1 cellular context compared by ENCODE assay signal in genomic region chr6:158853072-158853871, GRCh38.
TF ChIP-seq lines count a peak whose summit lies in the region.

No MANE protein-coding gene starts in this region.

TF ChIP-seq in H1, 55 proteins besides CTCF, POLR2A, EP300 and RAD21 (continued from another document):
- TF ChIP-seq CHD7 (IDR thresholded peaks at IDR 0.05; ENCODE audit: insufficient replicate concordance, low read length) (peak; percentile 53), RFX5 (IDR thresholded peaks at IDR 0.05; ENCODE audit: borderline replicate concordance, low read depth, low read length) (no peak), GTF2F1 (IDR thresholded peaks at IDR 0.05; ENCODE audit: borderline replicate concordance, low read depth, low read length) (no peak), TBP (IDR thresholded peaks at IDR 0.05; ENCODE audit: low read depth, low read length) (peak; percentile 41; the same call in 1 of the 2 replicates), RBBP5 (IDR thresholded peaks at IDR 0.05; ENCODE audit: borderline replicate concordance, low read depth, low read length) (peak; percentile 41; the same call in 1 of the 2 replicates), E2F6 (IDR thresholded peaks at IDR 0.05) (peak; percentile 51; the same call in 1 of the 2 replicates), TEAD4 (IDR thresholded peaks at IDR 0.05; ENCODE audit: low read depth, low read length) (peak; percentile 81), SAP30 (IDR thresholded peaks at IDR 0.05; ENCODE audit: insufficient read depth, insufficient replicate concordance, low read length) (no peak), SIRT6 (IDR thresholded peaks at IDR 0.05; ENCODE audit: low read length) (no peak), KDM4A (IDR thresholded peaks at IDR 0.05; ENCODE audit: low read depth, low read length, severe bottlenecking) (no peak), MAX (IDR thresholded peaks at IDR 0.05) (peak; percentile 86; the same call in 1 of the 2 replicates), CEBPB (IDR thresholded peaks at IDR 0.05; ENCODE audit: low read depth, low read length) (0 out of 2 replicates have a peak, but pooled peaks have one; percentile 2), NANOG (IDR thresholded peaks at IDR 0.05; ENCODE audit: insufficient read depth, low read depth, low read length, poor library complexity, severe bottlenecking) (peak; percentile 93), POLR2AphosphoS5 (IDR thresholded peaks at IDR 0.05; ENCODE audit: low read depth, low read length) (peak; percentile 88), PHF8 (conservative IDR thresholded peaks at IDR 0.05; ENCODE audit: low read depth, low read length) (0 out of 2 replicates have a peak, but pooled peaks have one; percentile 28), KDM1A (IDR thresholded peaks at IDR 0.05; ENCODE audit: borderline replicate concordance, low read length) (peak; percentile 59; the same call in 1 of the 2 replicates), YY1 (IDR thresholded peaks at IDR 0.05; ENCODE audit: low read depth, low read length) (peak; percentile 78), BACH1 (IDR thresholded peaks at IDR 0.05; ENCODE audit: low read length) (no peak), SIX5 (IDR thresholded peaks at IDR 0.05; ENCODE audit: low read depth, low read length) (no peak), CTBP2 (IDR thresholded peaks at IDR 0.05; ENCODE audit: borderline replicate concordance, insufficient read depth, insufficient read length, low read length) (peak; percentile 63), SIN3A (conservative IDR thresholded peaks at IDR 0.05 in 1 of 2, IDR thresholded peaks at IDR 0.05 in 1 of 2; ENCODE audit: low read depth in 1 of 2, low read length in 2 of 2) (0 out of 4 replicates have a peak, but pooled peaks of 1 of the 2 experiments have one; percentile 42), ATF3 (IDR thresholded peaks at IDR 0.05; ENCODE audit: insufficient read depth, low read depth, low read length) (no peak), JUND (IDR thresholded peaks at IDR 0.05; ENCODE audit: low read length) (peak; percentile 91), EZH2 (IDR thresholded peaks at IDR 0.05; ENCODE audit: low read depth, low read length, severe bottlenecking) (no peak), TCF12 (IDR thresholded peaks at IDR 0.05; ENCODE audit: low read depth, low read length) (peak; percentile 67; the same call in 1 of the 2 replicates), USF2 (IDR thresholded peaks at IDR 0.05; ENCODE audit: low read length) (no peak), TAF7 (optimal IDR thresholded peaks at IDR 0.05; ENCODE audit: borderline replicate concordance, low read depth, low read length) (no peak), SRF (IDR thresholded peaks at IDR 0.05; ENCODE audit: low read depth, low read length) (0 out of 2 replicates have a peak, but pooled peaks have one; percentile 11), TAF1 (IDR thresholded peaks at IDR 0.05; ENCODE audit: low read depth, low read length) (no peak), EGR1 (IDR thresholded peaks at IDR 0.05; ENCODE audit: borderline replicate concordance, low read depth, low read length) (peak; percentile 43; the same call in 1 of the 2 replicates), SP1 (IDR thresholded peaks at IDR 0.05; ENCODE audit: low read depth, low read length) (peak; percentile 61; the same call in 1 of the 2 replicates), NRF1 (IDR thresholded peaks at IDR 0.05; ENCODE audit: low read depth, low read length) (no peak), SP4 (IDR thresholded peaks at IDR 0.05; ENCODE audit: low read length) (no peak), KDM5A (IDR thresholded peaks at IDR 0.05; ENCODE audit: low read length) (no peak), CBX5 (IDR thresholded peaks at IDR 0.05; ENCODE audit: low read depth, low read length) (no peak), CHD1 (IDR thresholded peaks at IDR 0.05; ENCODE audit: low read depth, low read length) (no peak), CHD2 (IDR thresholded peaks at IDR 0.05; ENCODE audit: low read length) (no peak; the same call in 1 of the 2 replicates), RNF2 (IDR thresholded peaks at IDR 0.05; ENCODE audit: borderline replicate concordance, low read depth, low read length, missing control alignments, poor library complexity, severe bottlenecking) (no peak), BCL11A (IDR thresholded peaks at IDR 0.05; ENCODE audit: low read depth in 2 of 2, low read length in 2 of 2) (no peak), HDAC2 (IDR thresholded peaks at IDR 0.05; ENCODE audit: borderline replicate concordance in 1 of 2, low read depth in 2 of 2, low read length in 2 of 2) (peak; percentile 44 to 68; a peak in 2 of 4 replicates), MAFK (IDR thresholded peaks at IDR 0.05; ENCODE audit: low read depth, low read length) (peak; percentile 4; the same call in 1 of the 2 replicates), GABPA (IDR thresholded peaks at IDR 0.05; ENCODE audit: borderline replicate concordance, insufficient read depth, low read length) (no peak)
- TF ChIP-seq, protein P1, sequence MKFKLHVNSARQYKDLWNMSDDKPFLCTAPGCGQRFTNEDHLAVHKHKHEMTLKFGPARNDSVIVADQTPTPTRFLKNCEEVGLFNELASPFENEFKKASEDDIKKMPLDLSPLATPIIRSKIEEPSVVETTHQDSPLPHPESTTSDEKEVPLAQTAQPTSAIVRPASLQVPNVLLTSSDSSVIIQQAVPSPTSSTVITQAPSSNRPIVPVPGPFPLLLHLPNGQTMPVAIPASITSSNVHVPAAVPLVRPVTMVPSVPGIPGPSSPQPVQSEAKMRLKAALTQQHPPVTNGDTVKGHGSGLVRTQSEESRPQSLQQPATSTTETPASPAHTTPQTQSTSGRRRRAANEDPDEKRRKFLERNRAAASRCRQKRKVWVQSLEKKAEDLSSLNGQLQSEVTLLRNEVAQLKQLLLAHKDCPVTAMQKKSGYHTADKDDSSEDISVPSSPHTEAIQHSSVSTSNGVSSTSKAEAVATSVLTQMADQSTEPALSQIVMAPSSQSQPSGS (IDR thresholded peaks at IDR 0.05; ENCODE audit: low read length) = no peak
TF ChIP-seq in H1: peak in this region for 23.
